ENCODE assay signal across 16 cellular contexts in genomic region chr6:84414531-84414930, GRCh38.
"Had no signal": no experiment of that assay in that cellular context is flagged by ENCODE, and none has a peak within 500 bp of the region (broad histone marks: within the 10 kb centered on the region; RNA-seq: fewer than 3 reads in every experiment).

No MANE protein-coding gene starts in this region.

- H3K9me3 ChIP-seq: esophagus muscularis mucosa, gastrocnemius medialis, heart right ventricle, left lung, lower lobe of right lung had no signal

- H3K4me1 ChIP-seq: esophagus muscularis mucosa, gastrocnemius medialis, left lung, lower lobe of right lung had no signal

- H3K27me3 ChIP-seq: esophagus muscularis mucosa, gastrocnemius medialis, heart right ventricle, left lung had no signal

- DNase-seq: cortex of kidney; effector CD8-positive, alpha-beta T cell; effector memory CD8-positive, alpha-beta T cell; foreskin melanocyte; gastrocnemius medialis; glutamatergic neuron; head of caudate nucleus; heart right ventricle; hippocampal formation; left cardiac atrium; left ventricle myocardium superior; lower lobe of right lung; mesenchymal stem cell; midbrain had no signal

- H3K36me3 ChIP-seq: esophagus muscularis mucosa, gastrocnemius medialis, heart right ventricle, left lung, lower lobe of right lung had no signal

- H3K4me3 ChIP-seq: esophagus muscularis mucosa, gastrocnemius medialis, heart right ventricle, left lung, lower lobe of right lung had no signal

- ATAC-seq: effector memory CD8-positive, alpha-beta T cell; gastrocnemius medialis; heart right ventricle; left cardiac atrium; left lung; left ventricle myocardium superior; lower lobe of right lung had no signal

- H3K27ac ChIP-seq: esophagus muscularis mucosa, gastrocnemius medialis, heart right ventricle, left lung, lower lobe of right lung had no signal
